13 cellular contexts compared by ENCODE assay signal in genomic region chr3:48492461-48493202, GRCh38. TPM values are rescaled to one million over a fixed set of nuclear protein-coding genes. Genes with fewer than 3 reads are reported as not detected.
DNase-seq lines count a peak whose midpoint lies in the region; ATAC-seq and TF ChIP-seq lines count a peak whose summit lies in the region.
"Had no signal": no experiment of that assay in that cellular context is flagged by ENCODE, and none has a peak within 500 bp of the region (broad histone marks: within the 10 kb centered on the region; RNA-seq: fewer than 3 reads in every experiment).

No MANE protein-coding gene starts in this region.

- DNase-seq in EH (ENCODE audit: low read depth) (peak; percentile 79), NOMO-1 (lab: John Stamatoyannopoulos, UW; ENCODE audit: unreplicated experiment in 2 of 2) (peak; percentile 74 to 96), osteoblast (ENCODE audit: insufficient read length, low spot score, missing footprints) (no peak), dermis blood vessel endothelial cell (no peak), amniotic stem cell (lab: John Stamatoyannopoulos, UW) (no peak), anterior cingulate cortex (lab: John Stamatoyannopoulos, UW) (no peak)
- DNase-seq in activated CD4-positive, alpha-beta T cell treated with anti-CD3 and anti-CD28 coated beads for 36 hours = no peak
- DNase-seq: activated CD4-positive, alpha-beta T cell treated with anti-CD3 and anti-CD28 coated beads for 1 hour; activated naive CD4-positive, alpha-beta T cell treated with anti-CD3 and anti-CD28 coated beads for 36 hours; hippocampal formation; mucosa of descending colon had no signal

- peaks cover 13% of the 10 kb centered on the region for H3K36me3 Mint-ChIP-seq in brain
- peaks cover under 1% of the 10 kb centered on the region for H3K36me3 Mint-ChIP-seq in activated CD4-positive, alpha-beta T cell treated with anti-CD3 and anti-CD28 coated beads for 36 hours (ENCODE audit: low read depth)

- H3K4me1 ChIP-seq in osteoblast (ENCODE audit: insufficient read depth, low read length) = peaks cover 7% of the 10 kb centered on the region
- H3K4me1 ChIP-seq: BLaER1 had no signal

- H3K27me3 Mint-ChIP-seq in brain = no peaks in the 10 kb centered on the region
- no peaks in the 10 kb centered on the region for H3K27me3 Mint-ChIP-seq in activated CD4-positive, alpha-beta T cell treated with anti-CD3 and anti-CD28 coated beads for 36 hours

- CTCF ChIA-PET in activated CD4-positive, alpha-beta T cell treated with anti-CD3 and anti-CD28 coated beads for 36 hours (lab: Charles Lee) = no interaction called here

- H3K27ac ChIP-seq in osteoblast (ENCODE audit: low read depth, low read length) = peak overlapping the region; percentile 17
- H3K27ac ChIP-seq: BLaER1 had no signal

- H4K20me1 ChIP-seq in osteoblast (ENCODE audit: insufficient read depth, low read length) = no peaks in the 10 kb centered on the region
- H4K20me1 ChIP-seq: BLaER1 had no signal

- intact Hi-C loops in activated CD4-positive, alpha-beta T cell treated with anti-CD3 and anti-CD28 coated beads for 36 hours (cut with DNase I, micrococcal nuclease) = no loop called here

- TF ChIP-seq CTCF in brain (conservative IDR thresholded peaks at IDR 0.05) (no peak), osteoblast (IDR thresholded peaks at IDR 0.05; ENCODE audit: extremely low read depth, low read depth, low read length) (no peak)

- no peak overlapping the region for H3K4me2 ChIP-seq in osteoblast (ENCODE audit: insufficient read depth, low read length)
- H3K4me2 ChIP-seq: BLaER1 had no signal

- H3K9me3 ChIP-seq in osteoblast (ENCODE audit: low read depth, low read length) = no peaks in the 10 kb centered on the region
- H3K9me3 ChIP-seq: BLaER1, mucosa of descending colon had no signal

- H3K36me3 ChIP-seq in osteoblast (ENCODE audit: insufficient read depth, low read length) = peaks cover 10% of the 10 kb centered on the region

- peak overlapping the region; percentile 54 for H2AFZ ChIP-seq in osteoblast (ENCODE audit: low read length)

- no peak overlapping the region for H3K4me3 Mint-ChIP-seq in brain
- no peak overlapping the region for H3K4me3 Mint-ChIP-seq in activated CD4-positive, alpha-beta T cell treated with anti-CD3 and anti-CD28 coated beads for 36 hours
- H3K4me3 Mint-ChIP-seq: activated naive CD4-positive, alpha-beta T cell treated with anti-CD3 and anti-CD28 coated beads for 36 hours had no signal

- H3K79me2 ChIP-seq in osteoblast (ENCODE audit: insufficient read depth, low read length) = no peaks in the 10 kb centered on the region

- H3K4me1 Mint-ChIP-seq in brain = peaks cover 5% of the 10 kb centered on the region
- H3K4me1 Mint-ChIP-seq in activated CD4-positive, alpha-beta T cell treated with anti-CD3 and anti-CD28 coated beads for 36 hours = no peaks in the 10 kb centered on the region

- peak overlapping the region in 4 of 5 experiments; percentile 73 to 90 (median 78) for H3K27ac Mint-ChIP-seq in brain
- H3K27ac Mint-ChIP-seq in activated CD4-positive, alpha-beta T cell treated with anti-CD3 and anti-CD28 coated beads for 36 hours = no peak overlapping the region
- H3K27ac Mint-ChIP-seq: activated naive CD4-positive, alpha-beta T cell treated with anti-CD3 and anti-CD28 coated beads for 36 hours had no signal

- POLR2A ChIA-PET in activated CD4-positive, alpha-beta T cell treated with anti-CD3 and anti-CD28 coated beads for 36 hours (lab: Charles Lee) = no interaction called here

- ATAC-seq in activated CD4-positive, alpha-beta T cell treated with anti-CD3 and anti-CD28 coated beads for 36 hours = no peak
- ATAC-seq: mucosa of descending colon had no signal

- no peak overlapping the region for H3K4me3 ChIP-seq in osteoblast (ENCODE audit: insufficient read depth, low read length)
- H3K4me3 ChIP-seq: BLaER1, mucosa of descending colon had no signal

- no peaks in the 10 kb centered on the region for H3K27me3 ChIP-seq in osteoblast (ENCODE audit: insufficient read depth, low read length)
- H3K27me3 ChIP-seq: BLaER1 had no signal

- H3K9me3 Mint-ChIP-seq in brain = peaks cover 0 to under 1% (median 0%) of the 10 kb centered on the region in 5 experiments
- no peaks in the 10 kb centered on the region for H3K9me3 Mint-ChIP-seq in activated CD4-positive, alpha-beta T cell treated with anti-CD3 and anti-CD28 coated beads for 36 hours (ENCODE audit: low read depth)
- H3K9me3 Mint-ChIP-seq: activated naive CD4-positive, alpha-beta T cell treated with anti-CD3 and anti-CD28 coated beads for 36 hours had no signal

RNA-seq across cellular contexts. Expression of gene SHISA5, which starts 11.3 kb away (rescaled TPM):
- 109 TPM for polyA plus RNA-seq in brain (ENCODE audit: insufficient read depth, low read depth, low replicate concordance)
- total RNA-seq in osteoblast (99.3 and 105 TPM in 2 replicates), dermis blood vessel endothelial cell (95.5 and 133 TPM in 2 replicates)
- 10 to 100 TPM; 52.9 to 68.8 TPM for total RNA-seq in activated CD4-positive, alpha-beta T cell treated with anti-CD3 and anti-CD28 coated beads for 36 hours

RNA-seq across cellular contexts. Expression of gene ATRIP, which starts 46.1 kb away (rescaled TPM):
- polyA plus RNA-seq in brain (ENCODE audit: insufficient read depth, low read depth, low replicate concordance) = 5.9 TPM
- total RNA-seq in osteoblast (5.0 and 5.1 TPM in 2 replicates), dermis blood vessel endothelial cell (8.2 TPM in 2 replicates)
- 10 to 100 TPM; 16.8 to 21.0 TPM for total RNA-seq in activated CD4-positive, alpha-beta T cell treated with anti-CD3 and anti-CD28 coated beads for 36 hours

RNA-seq across cellular contexts. Expression of gene TMA7, which starts 52.6 kb away (rescaled TPM):
- 232 TPM for polyA plus RNA-seq in brain (ENCODE audit: insufficient read depth, low read depth, low replicate concordance)
- total RNA-seq in osteoblast (128 and 135 TPM in 2 replicates), dermis blood vessel endothelial cell (223 and 272 TPM in 2 replicates)
- total RNA-seq in activated CD4-positive, alpha-beta T cell treated with anti-CD3 and anti-CD28 coated beads for 36 hours = 100 to 1,000 TPM; 260 to 324 TPM

RNA-seq across cellular contexts. Expression of gene CCDC51, which starts 52.7 kb away (rescaled TPM):
- 11.4 TPM for polyA plus RNA-seq in brain (ENCODE audit: insufficient read depth, low read depth, low replicate concordance)
- total RNA-seq in osteoblast (13.3 and 17.4 TPM in 2 replicates), dermis blood vessel endothelial cell (16.4 and 18.0 TPM in 2 replicates)
- total RNA-seq in activated CD4-positive, alpha-beta T cell treated with anti-CD3 and anti-CD28 coated beads for 36 hours = 10 to 100 TPM; 17.5 to 25.0 TPM

Comparison
In these comparisons a context has a peak if more than half of its experiments do, and no peak if none do; other contexts are left out.
1. DNase-seq: peak in EH (single experiment) and NOMO-1 (2 of 2); none in osteoblast (single experiment), activated CD4-positive, alpha-beta T cell treated with anti-CD3 and anti-CD28 coated beads for 36 hours (single experiment), dermis blood vessel endothelial cell (single experiment), amniotic stem cell (single experiment) and anterior cingulate cortex (0 of 58).